In genomic region chr19:12494260-12494860, GRCh38 we compare ENCODE assay signal across 1 cellular context.
TF ChIP-seq lines count a peak whose summit lies in the region.

No MANE protein-coding gene starts in this region.

TF ChIP-seq in H1, 55 proteins besides CTCF, POLR2A, EP300 and RAD21:
- TF ChIP-seq SP4 (IDR thresholded peaks at IDR 0.05; ENCODE audit: low read length) = no peak
- TF ChIP-seq KDM1A (IDR thresholded peaks at IDR 0.05; ENCODE audit: borderline replicate concordance, low read length) = 0 out of 2 replicates have a peak, but pooled peaks have one; percentile 11
